ENCODE assay signal across 15 cellular contexts in the genomic region with DNA sequence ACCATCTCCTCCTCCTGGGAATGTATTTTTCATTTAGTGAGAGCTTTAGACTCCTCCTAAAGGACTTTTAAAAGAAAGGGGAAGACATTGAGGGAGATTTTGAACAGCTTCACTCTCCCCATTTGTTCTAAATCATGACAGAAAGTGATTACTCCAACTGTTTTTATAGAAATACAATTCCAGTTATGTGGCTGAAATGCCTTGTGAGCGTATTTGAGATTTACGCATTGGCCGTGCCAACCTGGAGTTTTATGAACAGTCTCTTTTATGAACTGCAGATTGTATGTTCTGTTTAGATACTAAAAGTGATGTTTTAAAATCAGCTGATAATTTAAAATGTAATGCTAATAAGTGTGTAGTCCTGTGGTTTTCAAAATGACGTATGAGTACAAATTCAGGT. TPM values are rescaled to one million over a fixed set of nuclear protein-coding genes. Genes with fewer than 3 reads are reported as not detected.
DNase-seq lines count a peak whose midpoint lies in the region; ATAC-seq, FAIRE-seq and TF ChIP-seq lines count a peak whose summit lies in the region.
"Had no signal": no experiment of that assay in that cellular context is flagged by ENCODE, and none has a peak within 500 bp of the region (broad histone marks: within the 10 kb centered on the region; RNA-seq: fewer than 3 reads in every experiment).

No MANE protein-coding gene starts in this region.

- H3K27ac Mint-ChIP-seq in nephron: peak overlapping the region in 1 of 3 experiments; percentile 9
- H3K27ac Mint-ChIP-seq in CD14-positive monocyte: no peak overlapping the region
- H3K27ac Mint-ChIP-seq: CD4-positive, CD25-positive, alpha-beta regulatory T cell had no signal

- H3K36me3 Mint-ChIP-seq in nephron (ENCODE audit: low read depth) (peaks cover 3% of the 10 kb centered on the region), CD14-positive monocyte (no peaks in the 10 kb centered on the region)
- H3K36me3 Mint-ChIP-seq: CD4-positive, CD25-positive, alpha-beta regulatory T cell had no signal

- FAIRE-seq in urothelium cell line (lab: Jason Lieb, UNC): no peak
- FAIRE-seq: GM12878, GM18507 had no signal

- H3K27me3 ChIP-seq in right atrium auricular region (no peaks in the 10 kb centered on the region), dorsolateral prefrontal cortex (peaks cover 0 to 40% (median 0%) of the 10 kb centered on the region in 45 donors), adrenal gland (peaks cover 9% of the 10 kb centered on the region)

- intact Hi-C loops in Right ventricle myocardium inferior (cut with DNase I) (loop anchor here (5.0 kb wide), 1 partner anchor 111 kb away; no protein-coding TSS in a partner anchor), dorsolateral prefrontal cortex (cut with DNase I) (no loop called here), adrenal gland (cut with DNase I) (no loop called here), CD14-positive monocyte (cut with micrococcal nuclease) (no loop called here)

- H3K4me1 ChIP-seq in right atrium auricular region (peaks cover 0 to 57% of the 10 kb centered on the region in 2 donors), adrenal gland (replicated peaks in 1 of 2) (no peaks in the 10 kb centered on the region)

- H3K9me3 ChIP-seq in right atrium auricular region (no peaks in the 10 kb centered on the region), adrenal gland (replicated peaks in 1 of 3) (no peaks in the 10 kb centered on the region)
- H3K9me3 ChIP-seq: BLaER1 had no signal

- 93 to 95% (median 94%) methylated on average over 4 of the region's 4 CpGs for WGBS in adrenal gland, 4 donors

- TF ChIP-seq POLR2A in adrenal gland (IDR thresholded peaks at IDR 0.05): no peak

- no peak for DNase-seq in right atrium auricular region (ENCODE audit: low spot score)
- DNase-seq in Right ventricle myocardium inferior (ENCODE audit: missing footprints): no peak
- DNase-seq in dorsolateral prefrontal cortex: no peak
- no peak for DNase-seq in urothelium cell line (ENCODE audit: low spot score)
- DNase-seq in adrenal gland: no peak
- no peak for DNase-seq in CD14-positive monocyte (ENCODE audit: low spot score)
- no peak for DNase-seq in NCI-H1694 (lab: John Stamatoyannopoulos, UW)
- DNase-seq: 8988T; AML-193; CD4-positive, CD25-positive, alpha-beta regulatory T cell; HCEC 1CT had no signal

- H3K36me3 ChIP-seq in right atrium auricular region (no peaks in the 10 kb centered on the region), adrenal gland (replicated peaks in 1 of 2) (no peaks in the 10 kb centered on the region)
- H3K36me3 ChIP-seq: BLaER1 had no signal

- no peak overlapping the region for H3K4me3 ChIP-seq in right atrium auricular region
- peak overlapping the region in 41 of 59 donors; percentile 0 to 85 (median 64) for H3K4me3 ChIP-seq in dorsolateral prefrontal cortex
- H3K4me3 ChIP-seq in adrenal gland: no peak overlapping the region
- H3K4me3 ChIP-seq: BLaER1, GM12878 had no signal

- peaks cover 37% of the 10 kb centered on the region for H3K27me3 Mint-ChIP-seq in nephron (ENCODE audit: low read depth)
- peaks cover 47 to 56% (median 50%) of the 10 kb centered on the region in 3 donors for H3K27me3 Mint-ChIP-seq in CD14-positive monocyte (ENCODE audit: low read depth in 3 of 3)

- H3K4me3 Mint-ChIP-seq in nephron (peak overlapping the region in 2 of 3 experiments; percentile 16 to 59), CD14-positive monocyte (peak overlapping the region in 1 of 2 donors; percentile 33)
- H3K4me3 Mint-ChIP-seq: CD4-positive, CD25-positive, alpha-beta regulatory T cell had no signal

- no peak for ATAC-seq in Right ventricle myocardium inferior

- TF ChIP-seq CTCF in right atrium auricular region (IDR thresholded peaks at IDR 0.05) (no peak), dorsolateral prefrontal cortex (IDR thresholded peaks at IDR 0.05 in 54 of 56, conservative IDR thresholded peaks at IDR 0.05 in 2 of 56; ENCODE audit: low read depth in 1 of 56, partially characterized antibody in 56 of 56) (no peak), nephron (IDR thresholded peaks at IDR 0.05; ENCODE audit: unreplicated experiment in 3 of 3) (no peak), adrenal gland (IDR thresholded peaks at IDR 0.05) (no peak), CD14-positive monocyte (IDR thresholded peaks at IDR 0.05) (no peak)

- no peaks in the 10 kb centered on the region for H3K9me3 Mint-ChIP-seq in nephron
- peaks cover 0 to 10% (median 5%) of the 10 kb centered on the region in 7 donors for H3K9me3 Mint-ChIP-seq in CD14-positive monocyte

- H3K27ac ChIP-seq in right atrium auricular region: peak overlapping the region; percentile 49 to 95
- peak overlapping the region in 33 of 59 donors; percentile 1 to 72 (median 34) for H3K27ac ChIP-seq in dorsolateral prefrontal cortex
- H3K27ac ChIP-seq in adrenal gland: no peak overlapping the region
- H3K27ac ChIP-seq: BLaER1 had no signal

- peaks cover 56% of the 10 kb centered on the region for H3K4me1 Mint-ChIP-seq in nephron
- peaks cover 6% of the 10 kb centered on the region for H3K4me1 Mint-ChIP-seq in CD14-positive monocyte

RNA-seq across cellular contexts. Expression of gene CELF2, which starts 5.9 kb away (rescaled TPM):
- total RNA-seq in right atrium auricular region: 10 to 100 TPM; 63.2 to 69.4 TPM
- total RNA-seq in Right ventricle myocardium inferior: 71.2 TPM
- total RNA-seq in dorsolateral prefrontal cortex: 100 to 1,000 TPM in 119 of 120 experiments, 10 to 100 TPM in 1; 93.7 to 263 (median 189) TPM
- total RNA-seq in adrenal gland: 10 to 100 TPM in 7 of 8 donors, 1 to 10 TPM in 1; 7.6 to 26.0 (median 11.5) TPM
- polyA plus RNA-seq in adrenal gland: 1 to 10 TPM; 2.7 to 4.4 (median 3.9) TPM
- polyA plus RNA-seq in CD14-positive monocyte: 10 to 100 TPM; 53.5 to 80.5 TPM

Comparison
In these comparisons a context has a peak if more than half of its experiments do, and no peak if none do; other contexts are left out.
1. H3K27ac ChIP-seq: peak in right atrium auricular region (2 of 2) and dorsolateral prefrontal cortex (33 of 59); none in adrenal gland (0 of 5).
2. H3K4me3 ChIP-seq: peak in dorsolateral prefrontal cortex (41 of 59); none in right atrium auricular region (0 of 2) and adrenal gland (0 of 4).